Comparison of ENCODE assay signal across 14 cellular contexts in genomic region chr10:28940158-28940888, GRCh38.
A peak's percentile ranks its signal among the peaks of the same experiment; 100 is the strongest.
DNase-seq lines count a peak whose midpoint lies in the region; ATAC-seq and TF ChIP-seq lines count a peak whose summit lies in the region.
"Had no signal": no experiment of that assay in that cellular context is flagged by ENCODE, and none has a peak within 500 bp of the region (broad histone marks: within the 10 kb centered on the region; RNA-seq: fewer than 3 reads in every experiment).

No MANE protein-coding gene starts in this region.

- peak overlapping the region; percentile 34 for H3K4me3 ChIP-seq in retinal pigment epithelial cell (ENCODE audit: low read length)

- H3K36me3 Mint-ChIP-seq in endothelial cell (ENCODE audit: low read depth, unreplicated experiment): no peaks in the 10 kb centered on the region

- TF ChIP-seq CTCF in endothelial cell (IDR thresholded peaks at IDR 0.05; ENCODE audit: unreplicated experiment) (no peak), retinal pigment epithelial cell (conservative IDR thresholded peaks at IDR 0.05; ENCODE audit: low read depth, low read length) (no peak), GM13976 (IDR thresholded peaks at IDR 0.05; ENCODE audit: borderline replicate concordance, control extremely low read depth, extremely low read depth, insufficient read depth, missing control alignments) (no peak)

- H3K9me3 Mint-ChIP-seq in endothelial cell (ENCODE audit: unreplicated experiment): no peaks in the 10 kb centered on the region

- no peaks in the 10 kb centered on the region for H3K27me3 Mint-ChIP-seq in endothelial cell (ENCODE audit: unreplicated experiment)

- peaks cover 4% of the 10 kb centered on the region for H3K4me1 Mint-ChIP-seq in endothelial cell (ENCODE audit: unreplicated experiment)
- H3K4me1 Mint-ChIP-seq: T-helper 17 cell had no signal

- ATAC-seq in GM21390 (IDR thresholded peaks at IDR 0.05; ENCODE audit: unreplicated experiment) (no peak), esophagus mucosa (no peak)
- ATAC-seq: activated CD8-positive, alpha-beta T cell treated with anti-CD3 and anti-CD28 coated beads, Interleukin-2, amount 10 ng/mL, durations not matched to agents 7 days and 5 days; T-helper 17 cell had no signal

- DNase-seq in DMS79 treated with DMSO at 0.1 percent for 48 hours (lab: John Stamatoyannopoulos, UW) (peak; percentile 10), DMS79 (lab: John Stamatoyannopoulos, UW) (no peak), NCI-H345 treated with DMSO at 0.1 percent for 48 hours (lab: John Stamatoyannopoulos, UW; ENCODE audit: unreplicated experiment) (peak; percentile 65), endothelial cell (ENCODE audit: low spot score) (no peak), retinal pigment epithelial cell (ENCODE audit: low read depth) (no peak), GM13976 (ENCODE audit: low spot score) (no peak)
- DNase-seq: activated CD8-positive, alpha-beta T cell treated with anti-CD3 and anti-CD28 coated beads, Interleukin-2, amount 10 ng/mL, durations not matched to agents 7 days and 5 days; activated naive CD4-positive, alpha-beta T cell treated with anti-CD3 and anti-CD28 coated beads, Interleukin-2, amount 50 U/mL, for 16 hours; cortex of kidney; DND-41; stimulated activated CD4-positive, alpha-beta T cell treated with anti-CD3 and anti-CD28 coated beads, Interleukin-4, amount 100 ng/mL, for 24 hours; T-helper 17 cell had no signal

- in situ Hi-C loops in GM13976 (cut with MboI; ENCODE audit: low sequenced_read_pairs, unreplicated experiment): no loop called here

- H3K27ac Mint-ChIP-seq in endothelial cell (ENCODE audit: unreplicated experiment): peak overlapping the region; percentile 83
- H3K27ac Mint-ChIP-seq: activated CD8-positive, alpha-beta T cell treated with anti-CD3 and anti-CD28 coated beads, Interleukin-2, amount 10 ng/mL, durations not matched to agents 7 days and 5 days; T-helper 17 cell had no signal

- no peak overlapping the region for H3K4me3 Mint-ChIP-seq in endothelial cell (ENCODE audit: unreplicated experiment)
- H3K4me3 Mint-ChIP-seq: activated CD8-positive, alpha-beta T cell treated with anti-CD3 and anti-CD28 coated beads, Interleukin-2, amount 10 ng/mL, durations not matched to agents 7 days and 5 days; T-helper 17 cell had no signal

Comparison
In these comparisons a context has a peak if more than half of its experiments do, and no peak if none do; other contexts are left out.
1. DNase-seq: peak in DMS79 treated with DMSO at 0.1 percent for 48 hours (single experiment) and NCI-H345 treated with DMSO at 0.1 percent for 48 hours (single experiment); none in DMS79 (single experiment), endothelial cell (single experiment), retinal pigment epithelial cell (single experiment) and GM13976 (single experiment).